12 cellular contexts compared by ENCODE assay signal in the genomic region with DNA sequence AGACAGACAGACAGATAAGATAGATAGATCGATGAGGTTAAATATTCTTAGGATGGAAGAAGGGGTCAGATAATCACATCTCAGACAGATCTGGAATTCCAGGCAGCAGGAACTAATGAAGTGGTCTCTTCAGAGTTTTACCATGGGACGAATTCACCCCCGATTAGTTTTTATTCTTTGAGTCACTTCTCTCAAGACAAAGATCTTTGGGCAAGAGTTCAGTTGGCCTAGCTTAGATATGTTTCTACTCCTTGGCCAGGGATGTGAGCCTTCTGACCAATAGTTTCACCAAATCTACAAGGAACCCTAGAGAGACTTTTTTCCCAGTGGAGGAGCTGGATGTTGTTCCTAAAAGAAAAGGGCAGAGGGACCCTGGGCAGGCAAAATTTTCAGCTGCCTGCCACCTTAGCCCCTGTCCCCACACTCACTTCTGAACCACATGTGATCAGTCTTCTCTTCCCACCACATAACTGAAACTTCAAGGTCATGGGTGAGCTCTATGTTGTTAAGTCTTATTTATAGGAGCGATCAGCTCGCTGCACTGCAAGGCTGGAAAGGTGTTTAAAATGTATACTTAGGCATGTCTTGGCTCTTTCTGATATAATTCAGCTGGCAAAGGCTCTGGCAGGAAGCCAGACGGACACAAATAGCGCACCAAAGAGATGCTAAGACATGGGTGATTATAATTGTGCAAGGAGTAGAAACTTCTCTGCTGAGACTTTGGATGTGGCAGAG.
A peak's percentile ranks its signal among the peaks of the same experiment; 100 is the strongest.
DNase-seq lines count a peak whose midpoint lies in the region; ATAC-seq and TF ChIP-seq lines count a peak whose summit lies in the region.
"Had no signal": no experiment of that assay in that cellular context is flagged by ENCODE, and none has a peak within 500 bp of the region (broad histone marks: within the 10 kb centered on the region; RNA-seq: fewer than 3 reads in every experiment).

No MANE protein-coding gene starts in this region.

- H3K27ac Mint-ChIP-seq in memory B cell: no peak overlapping the region
- H3K27ac Mint-ChIP-seq: activated CD8-positive, alpha-beta memory T cell treated with anti-CD3 and anti-CD28 coated beads, Interleukin-2, amount 10 ng/mL, durations not matched to agents 7 days and 5 days; dendritic cell treated with granulocyte-macrophage colony-stimulating factor and Interleukin-4, amounts not matched to agents 40 ng/mL and 50 ng/mL, for 4 days had no signal

- no peaks in the 10 kb centered on the region for H3F3A ChIP-seq in PC-3 (ENCODE audit: low read length, unreplicated experiment)

- H3K9me3 ChIP-seq in BLaER1: no peaks in the 10 kb centered on the region
- no peaks in the 10 kb centered on the region for H3K9me3 ChIP-seq in PC-3 (ENCODE audit: low read length)

- H3K36me3 Mint-ChIP-seq in memory B cell: no peaks in the 10 kb centered on the region
- H3K36me3 Mint-ChIP-seq: activated CD8-positive, alpha-beta memory T cell treated with anti-CD3 and anti-CD28 coated beads, Interleukin-2, amount 10 ng/mL, durations not matched to agents 7 days and 5 days had no signal

- peak overlapping the region; percentile 2 for H3K4me3 Mint-ChIP-seq in memory B cell
- H3K4me3 Mint-ChIP-seq: activated CD8-positive, alpha-beta memory T cell treated with anti-CD3 and anti-CD28 coated beads, Interleukin-2, amount 10 ng/mL, durations not matched to agents 7 days and 5 days; dendritic cell treated with granulocyte-macrophage colony-stimulating factor and Interleukin-4, amounts not matched to agents 40 ng/mL and 50 ng/mL, for 4 days had no signal

- ATAC-seq in GM21360 (IDR thresholded peaks at IDR 0.05; ENCODE audit: unreplicated experiment): peak; percentile 49
- ATAC-seq in PC-3: peak; percentile 2; the same call in 1 of the 2 replicates
- no peak for ATAC-seq in memory B cell (ENCODE audit: low read depth)
- ATAC-seq in HG02678 (IDR thresholded peaks at IDR 0.05; ENCODE audit: unreplicated experiment): no peak
- ATAC-seq: activated CD8-positive, alpha-beta memory T cell treated with anti-CD3 and anti-CD28 coated beads, Interleukin-2, amount 10 ng/mL, durations not matched to agents 7 days and 5 days had no signal

- H2AFZ ChIP-seq in PC-3 (ENCODE audit: low read length): 0 out of 2 replicates have a peak overlapping the region, but pooled peaks have one; percentile 11

- H3K9ac ChIP-seq in BLaER1 (no peak overlapping the region), PC-3 (ENCODE audit: low read length) (peak overlapping the region; percentile 82)

- H3K27me3 Mint-ChIP-seq in memory B cell: no peaks in the 10 kb centered on the region
- H3K27me3 Mint-ChIP-seq: activated CD8-positive, alpha-beta memory T cell treated with anti-CD3 and anti-CD28 coated beads, Interleukin-2, amount 10 ng/mL, durations not matched to agents 7 days and 5 days had no signal

- CTCF ChIA-PET in PC-3 (lab: Charles Lee): interaction anchor here (0.6 kb wide), 2 partner anchors 59 to 145 kb away, joined by 3 read pairs; no protein-coding TSS in a partner anchor

- intact Hi-C loops in PC-3 (cut with micrococcal nuclease): loop anchor here (2.0 kb wide), 2 partner anchors 74 to 138 kb away; no protein-coding TSS in a partner anchor

- H3K4me2 ChIP-seq in BLaER1: peak overlapping the region; percentile 13
- H3K4me2 ChIP-seq in PC-3 (ENCODE audit: low read length): peak overlapping the region; percentile 50

- H3K9me3 Mint-ChIP-seq in memory B cell: no peaks in the 10 kb centered on the region
- H3K9me3 Mint-ChIP-seq: dendritic cell treated with granulocyte-macrophage colony-stimulating factor and Interleukin-4, amounts not matched to agents 40 ng/mL and 50 ng/mL, for 4 days had no signal

- H4K20me1 ChIP-seq in BLaER1: no peaks in the 10 kb centered on the region
- no peaks in the 10 kb centered on the region for H4K20me1 ChIP-seq in PC-3 (ENCODE audit: low read length)

- TSS peak; percentile 81 for BruUV-seq in PC-3 (replicated peaks; lab: Mats Ljungman, UMichigan)

- H3K27ac ChIP-seq in BLaER1 (no peak overlapping the region), PC-3 (ENCODE audit: low read length) (peak overlapping the region; percentile 99)

- H3K4me3 ChIP-seq in BLaER1 (no peak overlapping the region), PC-3 (ENCODE audit: low read length) (0 out of 2 replicates have a peak overlapping the region, but pooled peaks have one; percentile 12)

- TF ChIP-seq CTCF in PC-3 (conservative IDR thresholded peaks at IDR 0.05; ENCODE audit: low read depth, low read length): no peak

- H3K4me1 ChIP-seq in BLaER1 (peaks cover 39% of the 10 kb centered on the region), PC-3 (ENCODE audit: insufficient read depth, low read length) (peaks cover 40% of the 10 kb centered on the region)

- DNase-seq in PC-3 (peak; percentile 22), memory B cell (ENCODE audit: low spot score in 2 of 2) (no peak), occipital lobe (lab: John Stamatoyannopoulos, UW) (no peak), NCI-H2081 (lab: John Stamatoyannopoulos, UW) (no peak), NCI-H446 treated with DMSO at 0.1 percent for 48 hours (lab: John Stamatoyannopoulos, UW) (no peak)
- DNase-seq: activated CD8-positive, alpha-beta memory T cell treated with anti-CD3 and anti-CD28 coated beads, Interleukin-2, amount 10 ng/mL, durations not matched to agents 7 days and 5 days; kidney glomerular epithelial cell; OCI-M1 had no signal

- H3K27me3 ChIP-seq in BLaER1 (no peaks in the 10 kb centered on the region), PC-3 (ENCODE audit: low read length) (no peaks in the 10 kb centered on the region)

- H3K36me3 ChIP-seq in BLaER1 (no peaks in the 10 kb centered on the region), PC-3 (ENCODE audit: low read depth, low read length) (no peaks in the 10 kb centered on the region)

- POLR2A ChIA-PET in PC-3 (lab: Charles Lee; ENCODE audit: unreplicated experiment): interaction anchor here (0.8 to 1.0 kb wide), 2 partner anchors 137 to 142 kb away, joined by 4 to 6 read pairs; no protein-coding TSS in a partner anchor

- H3K79me2 ChIP-seq in PC-3 (ENCODE audit: low read length): no peaks in the 10 kb centered on the region

- H3K4me1 Mint-ChIP-seq in memory B cell: peaks cover 35% of the 10 kb centered on the region

- no peaks in the 10 kb centered on the region for H3K9me2 ChIP-seq in PC-3 (replicated peaks; ENCODE audit: low read length)

Comparison
In these comparisons a context has a peak if more than half of its experiments do, and no peak if none do; other contexts are left out.
1. ATAC-seq: peak in GM21360 (single experiment) and PC-3 (single experiment); none in memory B cell (single experiment) and HG02678 (single experiment).